In genomic region chr3:162400697-162401096, GRCh38 we compare ENCODE assay signal across 16 cellular contexts.
DNase-seq lines count a peak whose midpoint lies in the region; ATAC-seq and TF ChIP-seq lines count a peak whose summit lies in the region.
"Had no signal": no experiment of that assay in that cellular context is flagged by ENCODE, and none has a peak within 500 bp of the region (broad histone marks: within the 10 kb centered on the region; RNA-seq: fewer than 3 reads in every experiment).

No MANE protein-coding gene starts in this region.

- H2BK120ac ChIP-seq in H9 (ENCODE audit: low read depth, low read length, poor library complexity, severe bottlenecking) = no peak overlapping the region

- no peak overlapping the region for H2AK5ac ChIP-seq in H9 (ENCODE audit: insufficient read length, low read length)

- H3K27me3 ChIP-seq in H9 (ENCODE audit: insufficient read depth, low read length) (no peaks in the 10 kb centered on the region), RWPE2 (ENCODE audit: insufficient read depth, poor library complexity, severe bottlenecking) (no peaks in the 10 kb centered on the region), osteoblast (ENCODE audit: insufficient read depth, low read length) (no peaks in the 10 kb centered on the region), SK-N-SH (ENCODE audit: insufficient read depth) (no peaks in the 10 kb centered on the region)
- H3K27me3 ChIP-seq: BLaER1 treated with 17β-estradiol and CSF1 and Interleukin-3, amounts not matched to agents 10 nM and 100 nM had no signal

- H3K18ac ChIP-seq in H9 (ENCODE audit: insufficient read length, low read depth, low read length) = no peak overlapping the region

- H2BK20ac ChIP-seq in H9 (ENCODE audit: low read depth, low read length, poor library complexity, severe bottlenecking) = no peak overlapping the region

- H3K4me1 Mint-ChIP-seq in H9 = no peaks in the 10 kb centered on the region

- DNase-seq in H9 (no peak), LNCaP clone FGC (ENCODE audit: low read depth) (no peak), RWPE2 (ENCODE audit: low spot score) (no peak), osteoblast (ENCODE audit: insufficient read length, low spot score, missing footprints) (no peak), sciatic nerve (ENCODE audit: low spot score) (no peak), SK-N-SH (no peak)
- DNase-seq: H7, KBM-7, MM.1S, NCI-H1105 treated with DMSO at 0.1 percent for 48 hours, NCI-H187 treated with DMSO at 0.1 percent for 48 hours, NCI-H510A treated with DMSO at 0.1 percent for 48 hours, SHP77, T-helper 2 cell had no signal

- ATAC-seq in RWPE2 (ENCODE audit: low read depth) = no peak
- no peak for ATAC-seq in GM18907 (IDR thresholded peaks at IDR 0.05; ENCODE audit: unreplicated experiment)
- ATAC-seq in sciatic nerve = no peak

- H2BK5ac ChIP-seq in H9 (ENCODE audit: insufficient read length, low read length) = no peak overlapping the region

- H3F3A ChIP-seq in SK-N-SH (replicated peaks; ENCODE audit: insufficient read depth) = no peaks in the 10 kb centered on the region

- no peak overlapping the region for H4K8ac ChIP-seq in H9 (replicated peaks; ENCODE audit: insufficient read length, low read depth, low read length)

- TF ChIP-seq EP300 in SK-N-SH (IDR thresholded peaks at IDR 0.05; ENCODE audit: borderline replicate concordance in 1 of 2, low read depth in 1 of 2, low read length in 1 of 2) = no peak

- no peaks in the 10 kb centered on the region for H3K4me1 ChIP-seq in H9 (ENCODE audit: insufficient read depth, low read length)
- no peaks in the 10 kb centered on the region for H3K4me1 ChIP-seq in RWPE2 (ENCODE audit: insufficient read depth, poor library complexity, severe bottlenecking)
- H3K4me1 ChIP-seq in osteoblast (ENCODE audit: insufficient read depth, low read length) = no peaks in the 10 kb centered on the region
- no peaks in the 10 kb centered on the region for H3K4me1 ChIP-seq in SK-N-SH (ENCODE audit: control insufficient read depth in 1 of 2, insufficient read depth in 2 of 2, low read depth in 1 of 2, low read length in 1 of 2)
- H3K4me1 ChIP-seq: BLaER1 treated with 17β-estradiol and CSF1 and Interleukin-3, amounts not matched to agents 10 nM and 100 nM had no signal

- no peak overlapping the region for H4K5ac ChIP-seq in H9 (ENCODE audit: insufficient read length, low read depth, low read length)

- H3K9me2 ChIP-seq in SK-N-SH = no peaks in the 10 kb centered on the region

- H4K20me1 ChIP-seq in H9 (ENCODE audit: control insufficient read depth, insufficient read depth, insufficient read length) (no peaks in the 10 kb centered on the region), osteoblast (ENCODE audit: insufficient read depth, low read length) (no peaks in the 10 kb centered on the region), SK-N-SH (ENCODE audit: insufficient read depth) (no peaks in the 10 kb centered on the region)
- H4K20me1 ChIP-seq: BLaER1 treated with 17β-estradiol and CSF1 and Interleukin-3, amounts not matched to agents 10 nM and 100 nM had no signal

- no peak overlapping the region for H2BK12ac ChIP-seq in H9 (ENCODE audit: insufficient read length, low read depth, low read length)

- no peak overlapping the region for H3K23ac ChIP-seq in H9 (ENCODE audit: insufficient read length, low read depth, low read length)

- no peak overlapping the region for H3T11ph ChIP-seq in H9 (ENCODE audit: low read length)

- H3K4me3 ChIP-seq in LNCaP clone FGC (ENCODE audit: low read depth, low read length) (no peak overlapping the region), RWPE2 (ENCODE audit: severe bottlenecking) (no peak overlapping the region), osteoblast (ENCODE audit: insufficient read depth, low read length) (no peak overlapping the region), SK-N-SH (ENCODE audit: low read depth in 2 of 2, low read length in 1 of 2) (no peak overlapping the region)
- H3K4me3 ChIP-seq: BLaER1 treated with 17β-estradiol and CSF1 and Interleukin-3, amounts not matched to agents 10 nM and 100 nM had no signal

- POLR2A ChIA-PET in SK-N-SH (lab: Yijun Ruan, JAX) = no interaction called here

- H3K23me2 ChIP-seq in H9 (ENCODE audit: insufficient read length, low read depth, low read length, poor library complexity, severe bottlenecking) = no peaks in the 10 kb centered on the region

- H3K27ac ChIP-seq in H9 (ENCODE audit: insufficient read length, low read depth, low read length) (no peak overlapping the region), RWPE2 (ENCODE audit: poor library complexity, severe bottlenecking) (no peak overlapping the region), osteoblast (ENCODE audit: low read depth, low read length) (no peak overlapping the region), SK-N-SH (ENCODE audit: low read depth in 2 of 2, low read length in 1 of 2) (no peak overlapping the region)
- H3K27ac ChIP-seq: BLaER1 treated with 17β-estradiol and CSF1 and Interleukin-3, amounts not matched to agents 10 nM and 100 nM had no signal

- H3K4me3 Mint-ChIP-seq in H9 = no peak overlapping the region

- no peak overlapping the region for H3K4me2 ChIP-seq in H9 (ENCODE audit: insufficient read depth, insufficient read length, low read length)
- no peak overlapping the region for H3K4me2 ChIP-seq in osteoblast (ENCODE audit: insufficient read depth, low read length)
- no peak overlapping the region for H3K4me2 ChIP-seq in SK-N-SH
- H3K4me2 ChIP-seq: BLaER1 treated with 17β-estradiol and CSF1 and Interleukin-3, amounts not matched to agents 10 nM and 100 nM had no signal

- peaks cover 0 to 10% of the 10 kb centered on the region in 2 experiments; a peak in 2 of 5 replicates for H3K9me3 Mint-ChIP-seq in H9

- no peaks in the 10 kb centered on the region for H3K79me2 ChIP-seq in H9 (ENCODE audit: insufficient read depth, low read length)
- no peaks in the 10 kb centered on the region for H3K79me2 ChIP-seq in osteoblast (ENCODE audit: insufficient read depth, low read length)
- no peaks in the 10 kb centered on the region for H3K79me2 ChIP-seq in SK-N-SH (ENCODE audit: insufficient read depth)

- TF ChIP-seq RAD21 in SK-N-SH (IDR thresholded peaks at IDR 0.05; ENCODE audit: low read length) = no peak

- CTCF ChIA-PET in SK-N-SH (lab: Yijun Ruan, JAX) = interaction anchor here (1.0 kb wide), 1 partner anchor 11 kb away, joined by 4 read pairs; no protein-coding TSS in a partner anchor

- no peak overlapping the region for H3K14ac ChIP-seq in H9 (ENCODE audit: insufficient read depth, low read length)

- no peak overlapping the region for H3K4ac ChIP-seq in H9 (ENCODE audit: low read depth, low read length)

- H3K9ac ChIP-seq in H9 (ENCODE audit: extremely low read depth, insufficient read length, low read length) (no peak overlapping the region), SK-N-SH (no peak overlapping the region)
- H3K9ac ChIP-seq: BLaER1 treated with 17β-estradiol and CSF1 and Interleukin-3, amounts not matched to agents 10 nM and 100 nM had no signal

- WGBS in H9 (ENCODE audit: extremely low coverage, insufficient read length, low lambda C conversion rate) = no CpG with 5 or more reads among the region's 3 CpGs
- WGBS in SK-N-SH (ENCODE audit: low lambda C conversion rate) = 56% methylated on average over 3 of the region's 3 CpGs

- H3K9me3 ChIP-seq in H9 (ENCODE audit: control insufficient read depth, low read depth, low read length) = no peaks in the 10 kb centered on the region
- no peaks in the 10 kb centered on the region for H3K9me3 ChIP-seq in RWPE2 (ENCODE audit: severe bottlenecking)
- H3K9me3 ChIP-seq in osteoblast (ENCODE audit: low read depth, low read length) = no peaks in the 10 kb centered on the region
- no peaks in the 10 kb centered on the region for H3K9me3 ChIP-seq in SK-N-SH
- H3K9me3 ChIP-seq: BLaER1 treated with 17β-estradiol and CSF1 and Interleukin-3, amounts not matched to agents 10 nM and 100 nM had no signal

- TF ChIP-seq CTCF in H9 (conservative IDR thresholded peaks at IDR 0.05) (0 out of 3 replicates have a peak, but pooled peaks have one; percentile 12), LNCaP clone FGC (IDR thresholded peaks at IDR 0.05; ENCODE audit: control insufficient read depth, extremely low read depth, insufficient read depth) (peak; percentile 7; the same call in 1 of the 2 replicates), RWPE2 (IDR thresholded peaks at IDR 0.05; ENCODE audit: poor library complexity, severe bottlenecking) (peak; percentile 20), osteoblast (IDR thresholded peaks at IDR 0.05; ENCODE audit: extremely low read depth, low read depth, low read length) (no peak), SK-N-SH (IDR thresholded peaks at IDR 0.05) (no peak; the same call in 1 of the 2 replicates)

- H2AFZ ChIP-seq in H9 (ENCODE audit: low read length) (no peak overlapping the region), osteoblast (ENCODE audit: low read length) (peak overlapping the region; percentile 49), SK-N-SH (ENCODE audit: low read depth) (no peak overlapping the region)

- no peaks in the 10 kb centered on the region for H3K79me1 ChIP-seq in H9 (ENCODE audit: insufficient read depth, low read depth, low read length, poor library complexity, severe bottlenecking)

- no peak overlapping the region for H2BK15ac ChIP-seq in H9 (ENCODE audit: low read depth, low read length)

- intact Hi-C loops in sciatic nerve (cut with DNase I) = no loop called here

- H3K27ac Mint-ChIP-seq in H9 = no peak overlapping the region

- no peaks in the 10 kb centered on the region; a peak in 4 of 7 replicates for H3K36me3 Mint-ChIP-seq in H9 (ENCODE audit: insufficient read depth in 1 of 3, low read depth in 3 of 3)

- H3K56ac ChIP-seq in H9 (ENCODE audit: insufficient read length, low read depth, low read length) = no peak overlapping the region

- H3K36me3 ChIP-seq in RWPE2 (ENCODE audit: low read depth) (no peaks in the 10 kb centered on the region), osteoblast (ENCODE audit: insufficient read depth, low read length) (no peaks in the 10 kb centered on the region), SK-N-SH (replicated peaks in 1 of 2; ENCODE audit: control insufficient read depth in 1 of 2, insufficient read depth in 2 of 2, low read length in 1 of 2) (no peaks in the 10 kb centered on the region)
- H3K36me3 ChIP-seq: BLaER1 treated with 17β-estradiol and CSF1 and Interleukin-3, amounts not matched to agents 10 nM and 100 nM had no signal

- H3K27me3 Mint-ChIP-seq in H9 (ENCODE audit: low read depth) = no peaks in the 10 kb centered on the region

- no peak overlapping the region for H4K91ac ChIP-seq in H9 (ENCODE audit: insufficient read length, low read depth, low read length)

Comparison
In these comparisons a context has a peak if more than half of its experiments do, and no peak if none do; other contexts are left out.
1. CTCF ChIP-seq: peak in H9 (single experiment), LNCaP clone FGC (single experiment) and RWPE2 (single experiment); none in osteoblast (single experiment) and SK-N-SH (single experiment).